8 cellular contexts compared by ENCODE assay signal in genomic region chr15:91001209-91001608, GRCh38.
"Had no signal": no experiment of that assay in that cellular context is flagged by ENCODE, and none has a peak within 500 bp of the region (broad histone marks: within the 10 kb centered on the region; RNA-seq: fewer than 3 reads in every experiment).

No MANE protein-coding gene starts in this region.

- H3K4me3 ChIP-seq: GM23338 had no signal

- H3K4me1 Mint-ChIP-seq: H9 had no signal

- H2AFZ ChIP-seq: GM23338 had no signal

- H3K27ac Mint-ChIP-seq: GM23338, H9, IgD-negative memory B cell had no signal

- H3K4me3 Mint-ChIP-seq: GM23338, H9 had no signal

- DNase-seq: H9, HCEC 1CT, KG1 had no signal

- H3K9me3 Mint-ChIP-seq: GM23338, H9, IgD-negative memory B cell had no signal

- FAIRE-seq: H1, H54, HTR-8/SVneo had no signal

- H3K27me3 Mint-ChIP-seq: IgD-negative memory B cell had no signal

- ATAC-seq: GM23338 had no signal

- H3K4me2 ChIP-seq: GM23338 had no signal
